Comparison of ENCODE assay signal across 8 cellular contexts in the genomic region with DNA sequence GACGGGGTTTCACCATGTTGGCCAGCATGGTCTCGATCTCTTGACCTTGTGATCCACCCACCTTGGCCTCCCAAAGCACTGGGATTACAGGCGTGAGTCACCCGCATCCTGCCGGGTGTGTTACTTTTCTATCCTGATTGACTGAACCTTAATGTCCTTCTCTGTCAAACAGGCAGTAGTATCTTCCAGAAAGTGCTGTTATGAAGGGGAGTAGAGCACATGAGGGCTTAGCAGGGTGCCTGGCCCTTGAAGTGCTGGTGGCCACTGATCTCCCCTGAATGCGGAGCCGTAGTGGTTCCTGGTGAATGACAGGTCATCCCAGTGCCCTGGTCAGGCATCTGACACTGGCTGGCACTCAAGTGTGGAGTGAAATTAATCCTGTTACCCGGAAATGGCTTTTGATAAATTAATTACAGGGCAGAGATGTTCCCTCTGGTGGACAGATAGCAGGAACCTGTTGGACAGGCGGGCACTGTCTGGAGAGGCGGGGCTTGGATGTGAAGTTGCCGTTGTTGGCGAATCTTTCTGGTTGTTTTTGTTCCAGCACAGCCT. TPM values are rescaled to one million over a fixed set of nuclear protein-coding genes. Genes with fewer than 3 reads are reported as not detected.
DNase-seq lines count a peak whose midpoint lies in the region; ATAC-seq and TF ChIP-seq lines count a peak whose summit lies in the region.

No MANE protein-coding gene starts in this region.

- H3K9me3 Mint-ChIP-seq in stimulated activated naive CD8-positive, alpha-beta T cell treated with anti-CD3 and anti-CD28 coated beads, Interleukin-15, amount 100 ng/mL, for 72 hours = no peaks in the 10 kb centered on the region

- H3K27ac Mint-ChIP-seq in stimulated activated naive CD8-positive, alpha-beta T cell treated with anti-CD3 and anti-CD28 coated beads, Interleukin-15, amount 100 ng/mL, for 72 hours = peak overlapping the region in 1 of 2 donors; percentile 9

- H3K27me3 Mint-ChIP-seq in stimulated activated naive CD8-positive, alpha-beta T cell treated with anti-CD3 and anti-CD28 coated beads, Interleukin-15, amount 100 ng/mL, for 72 hours = no peaks in the 10 kb centered on the region

- TF ChIP-seq CTCF in fibroblast of mammary gland (conservative IDR thresholded peaks at IDR 0.05; ENCODE audit: control insufficient read depth, insufficient read depth, low read depth, low read length) = peak; percentile 32

- H3K27me3 ChIP-seq in H7 (ENCODE audit: control insufficient read depth, insufficient read depth, low read length) = no peaks in the 10 kb centered on the region

- H3K4me3 ChIP-seq in H7 (ENCODE audit: insufficient read depth, low read depth, low read length) (no peak overlapping the region), fibroblast of mammary gland (ENCODE audit: control insufficient read depth, low read depth, low read length) (no peak overlapping the region)

- H3K36me3 ChIP-seq in H7 (replicated peaks; ENCODE audit: control insufficient read depth, insufficient read depth, low read length) = peaks cover 3% of the 10 kb centered on the region

- ATAC-seq in SK-N-SH treated with all-trans-retinoic acid at 6 μM for 48 hours (peak; percentile 81), HG02973 (IDR thresholded peaks at IDR 0.05; ENCODE audit: unreplicated experiment) (no peak)
- ATAC-seq in stimulated activated naive CD8-positive, alpha-beta T cell treated with anti-CD3 and anti-CD28 coated beads, Interleukin-15, amount 100 ng/mL, for 72 hours = no peak

- H3K4me3 Mint-ChIP-seq in stimulated activated naive CD8-positive, alpha-beta T cell treated with anti-CD3 and anti-CD28 coated beads, Interleukin-15, amount 100 ng/mL, for 72 hours = no peak overlapping the region

- DNase-seq in H7 (peak; percentile 42), fibroblast of mammary gland (ENCODE audit: low read depth) (no peak), renal cortical epithelial cell (ENCODE audit: low read depth) (peak; percentile 66), NCI-H2107 treated with DMSO at 0.1 percent for 48 hours (lab: John Stamatoyannopoulos, UW; ENCODE audit: unreplicated experiment) (no peak), NCI-H2171 (lab: John Stamatoyannopoulos, UW) (no peak)
- no peak for DNase-seq in stimulated activated naive CD8-positive, alpha-beta T cell treated with anti-CD3 and anti-CD28 coated beads, Interleukin-15, amount 100 ng/mL, for 72 hours

- H3K4me1 Mint-ChIP-seq in stimulated activated naive CD8-positive, alpha-beta T cell treated with anti-CD3 and anti-CD28 coated beads, Interleukin-15, amount 100 ng/mL, for 72 hours = peaks cover 89% of the 10 kb centered on the region

TF ChIP-seq in SK-N-SH treated with all-trans-retinoic acid at 6 μM for 48 hours, 23 proteins besides CTCF, POLR2A, EP300 and RAD21:
- TF ChIP-seq ZC3H10 (CRISPR knock-in tag; IDR thresholded peaks at IDR 0.05) = no peak
- TF ChIP-seq, protein P1, sequence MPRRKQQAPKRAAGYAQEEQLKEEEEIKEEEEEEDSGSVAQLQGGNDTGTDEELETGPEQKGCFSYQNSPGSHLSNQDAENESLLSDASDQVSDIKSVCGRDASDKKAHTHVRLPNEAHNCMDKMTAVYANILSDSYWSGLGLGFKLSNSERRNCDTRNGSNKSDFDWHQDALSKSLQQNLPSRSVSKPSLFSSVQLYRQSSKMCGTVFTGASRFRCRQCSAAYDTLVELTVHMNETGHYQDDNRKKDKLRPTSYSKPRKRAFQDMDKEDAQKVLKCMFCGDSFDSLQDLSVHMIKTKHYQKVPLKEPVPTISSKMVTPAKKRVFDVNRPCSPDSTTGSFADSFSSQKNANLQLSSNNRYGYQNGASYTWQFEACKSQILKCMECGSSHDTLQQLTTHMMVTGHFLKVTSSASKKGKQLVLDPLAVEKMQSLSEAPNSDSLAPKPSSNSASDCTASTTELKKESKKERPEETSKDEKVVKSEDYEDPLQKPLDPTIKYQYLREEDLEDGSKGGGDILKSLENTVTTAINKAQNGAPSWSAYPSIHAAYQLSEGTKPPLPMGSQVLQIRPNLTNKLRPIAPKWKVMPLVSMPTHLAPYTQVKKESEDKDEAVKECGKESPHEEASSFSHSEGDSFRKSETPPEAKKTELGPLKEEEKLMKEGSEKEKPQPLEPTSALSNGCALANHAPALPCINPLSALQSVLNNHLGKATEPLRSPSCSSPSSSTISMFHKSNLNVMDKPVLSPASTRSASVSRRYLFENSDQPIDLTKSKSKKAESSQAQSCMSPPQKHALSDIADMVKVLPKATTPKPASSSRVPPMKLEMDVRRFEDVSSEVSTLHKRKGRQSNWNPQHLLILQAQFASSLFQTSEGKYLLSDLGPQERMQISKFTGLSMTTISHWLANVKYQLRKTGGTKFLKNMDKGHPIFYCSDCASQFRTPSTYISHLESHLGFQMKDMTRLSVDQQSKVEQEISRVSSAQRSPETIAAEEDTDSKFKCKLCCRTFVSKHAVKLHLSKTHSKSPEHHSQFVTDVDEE (CRISPR knock-in tag; IDR thresholded peaks at IDR 0.05) = peak; percentile 53; the same call in 1 of the 2 replicates
- TF ChIP-seq, protein P2, sequence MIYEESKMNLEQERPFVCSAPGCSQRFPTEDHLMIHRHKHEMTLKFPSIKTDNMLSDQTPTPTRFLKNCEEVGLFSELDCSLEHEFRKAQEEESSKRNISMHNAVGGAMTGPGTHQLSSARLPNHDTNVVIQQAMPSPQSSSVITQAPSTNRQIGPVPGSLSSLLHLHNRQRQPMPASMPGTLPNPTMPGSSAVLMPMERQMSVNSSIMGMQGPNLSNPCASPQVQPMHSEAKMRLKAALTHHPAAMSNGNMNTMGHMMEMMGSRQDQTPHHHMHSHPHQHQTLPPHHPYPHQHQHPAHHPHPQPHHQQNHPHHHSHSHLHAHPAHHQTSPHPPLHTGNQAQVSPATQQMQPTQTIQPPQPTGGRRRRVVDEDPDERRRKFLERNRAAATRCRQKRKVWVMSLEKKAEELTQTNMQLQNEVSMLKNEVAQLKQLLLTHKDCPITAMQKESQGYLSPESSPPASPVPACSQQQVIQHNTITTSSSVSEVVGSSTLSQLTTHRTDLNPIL (CRISPR knock-in tag; IDR thresholded peaks at IDR 0.05; ENCODE audit: low read depth) = no peak
- no peak for TF ChIP-seq ARNTL (CRISPR knock-in tag; IDR thresholded peaks at IDR 0.05; ENCODE audit: borderline replicate concordance, low read depth)
- TF ChIP-seq TCF4 (CRISPR knock-in tag; IDR thresholded peaks at IDR 0.05; ENCODE audit: borderline replicate concordance) = peak; percentile 31; the same call in 1 of the 2 replicates
- TF ChIP-seq ISL1 (CRISPR knock-in tag; IDR thresholded peaks at IDR 0.05) = no peak
TF ChIP-seq in SK-N-SH treated with all-trans-retinoic acid at 6 μM for 48 hours: peak in this region for 2.

RNA-seq across cellular contexts. Expression of gene PRRC2B, which starts 28.4 kb away (rescaled TPM):
- 77.4 and 102 TPM in 2 replicates for total RNA-seq in H7 (2014; rRNA removed; shearing (Covaris generic))
- total RNA-seq in renal cortical epithelial cell = 30.2 and 172 TPM in 2 replicates

Comparison
In these comparisons a context has a peak if more than half of its experiments do, and no peak if none do; other contexts are left out.
1. DNase-seq: peak in H7 (single experiment) and renal cortical epithelial cell (single experiment); none in fibroblast of mammary gland (single experiment), NCI-H2107 treated with DMSO at 0.1 percent for 48 hours (single experiment), stimulated activated naive CD8-positive, alpha-beta T cell treated with anti-CD3 and anti-CD28 coated beads, Interleukin-15, amount 100 ng/mL, for 72 hours (0 of 2) and NCI-H2171 (single experiment).